In the genomic region with DNA sequence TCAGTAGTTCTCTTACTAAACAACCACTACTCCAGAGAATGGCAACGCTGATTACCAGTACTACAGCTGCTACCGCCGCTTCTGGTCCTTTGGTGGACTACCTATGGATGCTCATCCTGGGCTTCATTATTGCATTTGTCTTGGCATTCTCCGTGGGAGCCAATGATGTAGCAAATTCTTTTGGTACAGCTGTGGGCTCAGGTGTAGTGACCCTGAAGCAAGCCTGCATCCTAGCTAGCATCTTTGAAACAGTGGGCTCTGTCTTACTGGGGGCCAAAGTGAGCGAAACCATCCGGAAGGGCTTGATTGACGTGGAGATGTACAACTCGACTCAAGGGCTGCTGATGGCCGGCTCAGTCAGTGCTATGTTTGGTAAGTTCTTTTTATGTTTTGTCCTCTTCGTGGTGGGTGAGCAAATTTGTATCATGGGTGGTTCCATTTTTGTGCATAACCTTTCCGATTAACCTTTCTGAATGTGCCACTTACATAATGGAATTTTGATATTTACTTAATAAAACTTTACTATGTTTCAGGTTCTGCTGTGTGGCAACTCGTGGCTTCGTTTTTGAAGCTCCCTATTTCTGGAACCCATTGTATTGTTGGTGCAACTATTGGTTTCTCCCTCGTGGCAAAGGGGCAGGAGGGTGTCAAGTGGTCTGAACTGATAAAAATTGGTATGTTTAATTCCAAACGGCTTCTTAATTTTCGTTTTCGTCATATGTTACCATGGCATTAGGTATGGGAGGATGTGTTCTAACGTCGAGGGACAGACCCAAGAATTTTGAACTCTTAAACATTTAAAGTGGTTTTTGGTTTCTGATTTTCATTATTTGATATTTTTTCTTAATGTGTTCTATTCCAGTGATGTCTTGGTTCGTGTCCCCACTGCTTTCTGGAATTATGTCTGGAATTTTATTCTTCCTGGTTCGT, we compare ENCODE assay signal across 8 cellular contexts. TPM values are rescaled to one million over a fixed set of nuclear protein-coding genes. Genes with fewer than 3 reads are reported as not detected.
DNase-seq lines count a peak whose midpoint lies in the region; ATAC-seq and TF ChIP-seq lines count a peak whose summit lies in the region.

No MANE protein-coding gene starts in this region.

- peak overlapping the region; percentile 76 for H3K27ac Mint-ChIP-seq in endothelial cell (ENCODE audit: unreplicated experiment)

- no peak overlapping the region for H2AFZ ChIP-seq in osteoblast (ENCODE audit: low read length)

- peaks cover 3% of the 10 kb centered on the region for H3K27me3 Mint-ChIP-seq in endothelial cell (ENCODE audit: unreplicated experiment)

- H3K36me3 ChIP-seq in heart left ventricle (peaks cover 0 to 55% (median 45%) of the 10 kb centered on the region in 9 donors), osteoblast (ENCODE audit: insufficient read depth, low read length) (peaks cover 53% of the 10 kb centered on the region)

- intact Hi-C loops in heart left ventricle (cut with DNase I), result loop anchor here in 1 of 10 donors (1.0 kb wide), 1 partner anchor 20 kb away; no protein-coding TSS in a partner anchor
- intact Hi-C loops in Right ventricle myocardium superior (cut with DNase I), result no loop called here

- peak overlapping the region in 10 of 12 donors; percentile 88 to 99 (median 98) for H3K27ac ChIP-seq in heart left ventricle
- peak overlapping the region; percentile 77 for H3K27ac ChIP-seq in osteoblast (ENCODE audit: low read depth, low read length)

- peak overlapping the region; percentile 99 for H3K4me3 Mint-ChIP-seq in endothelial cell (ENCODE audit: unreplicated experiment)

- peak overlapping the region; percentile 95 for H3K4me2 ChIP-seq in osteoblast (ENCODE audit: insufficient read depth, low read length)

- WGBS in heart left ventricle, 4 donors, result 50 to 58% (median 53%) methylated on average over 21 of the region's 21 CpGs

- no peak for TF ChIP-seq POLR2A in heart left ventricle (IDR thresholded peaks at IDR 0.05)

- H3K9me3 ChIP-seq in heart left ventricle, result no peaks in the 10 kb centered on the region
- no peaks in the 10 kb centered on the region for H3K9me3 ChIP-seq in osteoblast (ENCODE audit: low read depth, low read length)

- H3K79me2 ChIP-seq in osteoblast (ENCODE audit: insufficient read depth, low read length), result peaks cover 83% of the 10 kb centered on the region

- DNase-seq in heart left ventricle (no peak), Right ventricle myocardium superior (no peak), RKO (ENCODE audit: low spot score) (peak; percentile 61), endothelial cell (ENCODE audit: low spot score) (no peak), osteoblast (ENCODE audit: insufficient read length, low spot score, missing footprints) (peak; percentile 47), ACHN (no peak), HK-2 (ENCODE audit: unreplicated experiment) (no peak)

- no peak for ATAC-seq in heart left ventricle
- ATAC-seq in Right ventricle myocardium superior (ENCODE audit: poor library complexity), result no peak
- no peak for ATAC-seq in HG02852 (IDR thresholded peaks at IDR 0.05; ENCODE audit: unreplicated experiment)

- no peak for TF ChIP-seq CTCF in heart left ventricle (IDR thresholded peaks at IDR 0.05)
- TF ChIP-seq CTCF in endothelial cell (IDR thresholded peaks at IDR 0.05; ENCODE audit: unreplicated experiment), result no peak
- no peak for TF ChIP-seq CTCF in osteoblast (IDR thresholded peaks at IDR 0.05; ENCODE audit: extremely low read depth, low read depth, low read length)

- H3K4me1 ChIP-seq in heart left ventricle (peaks cover 2 to 81% (median 32%) of the 10 kb centered on the region in 12 donors), osteoblast (ENCODE audit: insufficient read depth, low read length) (peaks cover 63% of the 10 kb centered on the region)

- in situ Hi-C loops in ACHN (cut with HindIII; ENCODE audit: low pct_ligation_motif_present, low pct_unique_long_range_greater_than_20kb, low sequenced_read_pairs), result no loop called here

- H3K27me3 ChIP-seq in heart left ventricle, result no peaks in the 10 kb centered on the region
- H3K27me3 ChIP-seq in osteoblast (ENCODE audit: insufficient read depth, low read length), result no peaks in the 10 kb centered on the region

- peaks cover 47% of the 10 kb centered on the region for H3K36me3 Mint-ChIP-seq in endothelial cell (ENCODE audit: low read depth, unreplicated experiment)

- peaks cover 69% of the 10 kb centered on the region for H3K4me1 Mint-ChIP-seq in endothelial cell (ENCODE audit: unreplicated experiment)

- peak overlapping the region; percentile 73 to 98 (median 86) for H3K4me3 ChIP-seq in heart left ventricle
- H3K4me3 ChIP-seq in osteoblast (ENCODE audit: insufficient read depth, low read length), result peak overlapping the region; percentile 91

- peaks cover 50% of the 10 kb centered on the region for H4K20me1 ChIP-seq in osteoblast (ENCODE audit: insufficient read depth, low read length)

- no peaks in the 10 kb centered on the region for H3K9me3 Mint-ChIP-seq in endothelial cell (ENCODE audit: unreplicated experiment)

RNA-seq across cellular contexts. Expression of a gene that starts 1.3 kb away (rescaled TPM):
- 10 to 100 TPM in 7 of 9 donors, 1 to 10 TPM in 2; 5.6 to 51.7 (median 12.0) TPM for total RNA-seq in heart left ventricle
- polyA plus RNA-seq in heart left ventricle, result 10 to 100 TPM in 1 of 2 donors, 1 to 10 TPM in 1; 7.6 to 12.2 TPM
- total RNA-seq in Right ventricle myocardium superior, result 9.7 TPM
- 255 TPM for total RNA-seq in endothelial cell (ENCODE audit: unreplicated experiment)
- total RNA-seq in osteoblast, result 96.3 and 131 TPM in 2 replicates

Comparison
In these comparisons a context has a peak if more than half of its experiments do, and no peak if none do; other contexts are left out.
1. DNase-seq: peak in RKO (single experiment) and osteoblast (single experiment); none in heart left ventricle (0 of 5), Right ventricle myocardium superior (single experiment), endothelial cell (single experiment), ACHN (single experiment) and HK-2 (single experiment).